Comparison of ENCODE assay signal across 19 cellular contexts in the genomic region with DNA sequence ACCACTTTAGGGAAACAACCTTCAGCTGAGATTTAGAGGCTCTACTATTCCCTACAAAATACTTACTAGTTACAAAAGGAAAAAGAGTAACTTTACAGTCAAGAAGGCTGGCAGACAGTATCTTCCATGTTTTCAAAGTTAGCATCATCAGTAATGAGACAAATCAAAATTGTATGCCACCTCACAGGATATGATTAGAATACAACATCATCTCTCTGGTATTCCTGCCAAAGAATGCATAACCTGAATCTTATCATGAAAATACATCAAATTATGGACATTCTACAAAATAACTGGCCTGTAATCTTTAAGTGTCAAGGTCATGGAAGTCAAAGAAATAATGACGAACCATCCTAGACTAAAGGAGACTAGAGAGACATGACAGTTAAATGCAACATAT. TPM values are rescaled to one million over a fixed set of nuclear protein-coding genes. Genes with fewer than 3 reads are reported as not detected.
DNase-seq lines count a peak whose midpoint lies in the region; ATAC-seq, FAIRE-seq and TF ChIP-seq lines count a peak whose summit lies in the region.
"Had no signal": no experiment of that assay in that cellular context is flagged by ENCODE, and none has a peak within 500 bp of the region (broad histone marks: within the 10 kb centered on the region; RNA-seq: fewer than 3 reads in every experiment).

No MANE protein-coding gene starts in this region.

- no peak for TF ChIP-seq CTCF in choroid plexus epithelial cell (conservative IDR thresholded peaks at IDR 0.05; ENCODE audit: low read depth, low read length)

- no peak overlapping the region for H3K27ac ChIP-seq in small intestine (ENCODE audit: low read depth in 1 of 2, low read length in 1 of 2)
- H3K27ac ChIP-seq: KMS-11 had no signal

- H3K4me1 Mint-ChIP-seq in memory B cell, result no peaks in the 10 kb centered on the region
- H3K4me1 Mint-ChIP-seq: CD4-positive, CD25-positive, alpha-beta regulatory T cell had no signal

- ATAC-seq in SK-N-SH treated with all-trans-retinoic acid at 6 μM for 48 hours (peak; percentile 62), memory B cell (ENCODE audit: low read depth) (no peak), HG02884 (IDR thresholded peaks at IDR 0.05; ENCODE audit: unreplicated experiment) (no peak)
- ATAC-seq: GM12878, HCT116 had no signal

- H3K4me1 ChIP-seq in small intestine (ENCODE audit: control insufficient read depth in 2 of 2, insufficient read depth in 1 of 2, low read depth in 1 of 2, low read length in 1 of 2), result no peaks in the 10 kb centered on the region
- H3K4me1 ChIP-seq: BE2C had no signal

- H3K36me3 Mint-ChIP-seq in memory B cell, result peaks cover 43% of the 10 kb centered on the region

- H3K36me3 ChIP-seq in small intestine (ENCODE audit: control insufficient read depth in 2 of 2, insufficient read depth in 2 of 2, low read length in 2 of 2), result peaks cover 10 to 28% of the 10 kb centered on the region in 2 donors

- no peak overlapping the region for H3K4me3 Mint-ChIP-seq in memory B cell
- H3K4me3 Mint-ChIP-seq: CD4-positive, CD25-positive, alpha-beta regulatory T cell; HFFc6 had no signal

- H3K27me3 Mint-ChIP-seq in memory B cell, result no peaks in the 10 kb centered on the region
- H3K27me3 Mint-ChIP-seq: CD4-positive, CD25-positive, alpha-beta regulatory T cell had no signal

- H3K4me3 ChIP-seq in choroid plexus epithelial cell (ENCODE audit: low read depth, low read length) (no peak overlapping the region), small intestine (ENCODE audit: low read depth in 1 of 2, low read length in 2 of 2) (no peak overlapping the region)
- H3K4me3 ChIP-seq: GM12878 had no signal

- WGBS in small intestine, 3 donors, result 82 to 90% (median 84%) methylated on average over 1 of the region's 1 CpG

- no peaks in the 10 kb centered on the region for H3K9me3 Mint-ChIP-seq in memory B cell
- H3K9me3 Mint-ChIP-seq: CD4-positive, CD25-positive, alpha-beta regulatory T cell; HFFc6 had no signal

- FAIRE-seq in small intestine (lab: Jason Lieb, UNC), result no peak
- FAIRE-seq: GM12878 had no signal

- no peaks in the 10 kb centered on the region for H3K9me3 ChIP-seq in small intestine (ENCODE audit: control insufficient read depth, low read depth)
- H3K9me3 ChIP-seq: BE2C had no signal

- peak overlapping the region; percentile 17 for H3K27ac Mint-ChIP-seq in memory B cell
- H3K27ac Mint-ChIP-seq: HFFc6 had no signal

- no peaks in the 10 kb centered on the region for H3K27me3 ChIP-seq in small intestine (ENCODE audit: control insufficient read depth in 2 of 2, insufficient read depth in 2 of 2, low read length in 2 of 2)
- H3K27me3 ChIP-seq: BE2C had no signal

- peak; percentile 33 for DNase-seq in EL
- DNase-seq in choroid plexus epithelial cell (ENCODE audit: low read depth), result peak; percentile 7
- DNase-seq in memory B cell (ENCODE audit: low spot score in 2 of 2), result no peak
- DNase-seq in NCI-H2029 treated with DMSO at 0.1 percent for 48 hours (lab: John Stamatoyannopoulos, UW), result no peak
- DNase-seq in small intestine, result no peak
- DNase-seq: ACHN; BE2C; C1 segment of cervical spinal cord; CD4-positive, CD25-positive, alpha-beta regulatory T cell; DMS153; DMS79; GOT3; H7; HFFc6 had no signal

TF ChIP-seq in SK-N-SH treated with all-trans-retinoic acid at 6 μM for 48 hours, 23 proteins besides CTCF, POLR2A, EP300 and RAD21:
- TF ChIP-seq ISL1 (CRISPR knock-in tag; IDR thresholded peaks at IDR 0.05), result peak; percentile 69
- no peak for TF ChIP-seq PATZ1 (CRISPR knock-in tag; IDR thresholded peaks at IDR 0.05; ENCODE audit: borderline replicate concordance)
- peak; percentile 71 for TF ChIP-seq CREB5 (CRISPR knock-in tag; IDR thresholded peaks at IDR 0.05; ENCODE audit: low read depth)
- TF ChIP-seq TSHZ2 (CRISPR knock-in tag; IDR thresholded peaks at IDR 0.05), result no peak
- TF ChIP-seq ZFP30 (CRISPR knock-in tag; IDR thresholded peaks at IDR 0.05), result no peak

RNA-seq across cellular contexts. Expression of gene CDK5RAP1, which starts 38.4 kb away (rescaled TPM):
- 10 to 100 TPM; 30.0 to 32.0 (median 30.6) TPM for polyA plus RNA-seq in small intestine

Comparison
In these comparisons a context has a peak if more than half of its experiments do, and no peak if none do; other contexts are left out.
1. DNase-seq: peak in EL (single experiment) and choroid plexus epithelial cell (single experiment); none in memory B cell (0 of 2), NCI-H2029 treated with DMSO at 0.1 percent for 48 hours (single experiment) and small intestine (single experiment).